Comparison of ENCODE assay signal across 28 cellular contexts in the genomic region with DNA sequence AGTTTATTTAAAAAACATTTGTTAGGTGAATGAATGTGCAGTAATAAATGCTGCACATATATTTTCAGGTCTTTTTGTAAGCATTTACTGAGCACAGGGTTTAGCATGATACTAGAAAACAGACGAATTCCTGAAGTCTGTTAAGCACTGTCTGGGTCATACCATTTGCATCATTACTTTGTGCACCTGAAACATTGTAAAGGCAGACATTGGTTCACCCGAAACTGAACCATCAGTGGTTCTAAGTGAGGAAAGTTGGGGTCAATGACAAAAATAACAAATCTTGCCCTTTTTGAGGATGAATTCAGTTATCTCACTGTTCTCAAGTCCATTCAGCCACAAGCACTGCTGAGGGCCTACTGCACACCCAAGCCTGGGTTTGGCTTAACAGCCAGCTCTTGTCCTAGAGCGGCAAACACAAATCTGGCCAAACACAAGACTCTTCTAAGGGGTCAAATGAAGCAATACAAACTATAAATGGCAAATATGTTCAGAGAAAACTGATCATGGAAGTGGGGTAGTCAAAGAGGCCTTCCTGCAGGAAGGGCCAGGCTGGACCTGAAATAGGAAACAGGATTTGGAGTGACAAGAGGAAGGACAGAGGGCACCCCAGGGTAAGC. TPM values are rescaled to one million over a fixed set of nuclear protein-coding genes. Genes with fewer than 3 reads are reported as not detected.
"Had no signal": no experiment of that assay in that cellular context is flagged by ENCODE, and none has a peak within 500 bp of the region (broad histone marks: within the 10 kb centered on the region; RNA-seq: fewer than 3 reads in every experiment).

No MANE protein-coding gene starts in this region.

- H3K27ac ChIP-seq: coronary artery, dorsolateral prefrontal cortex, esophagus muscularis mucosa, foreskin keratinocyte, gastroesophageal sphincter, heart right ventricle, left lung, lower lobe of right lung had no signal

- H3K36me3 Mint-ChIP-seq: naive thymus-derived CD4-positive, alpha-beta T cell had no signal

- DNase-seq: dermis blood vessel endothelial cell; dorsolateral prefrontal cortex; effector CD4-positive, alpha-beta T cell; effector memory CD4-positive, alpha-beta T cell; foreskin keratinocyte; heart right ventricle; hippocampal formation; islet precursor cell; kidney; kidney glomerular epithelial cell; left colon; left lung; left ventricle myocardium superior; lower lobe of right lung; mesenchymal stem cell; midbrain; naive thymus-derived CD4-positive, alpha-beta T cell had no signal

- ATAC-seq: foreskin keratinocyte; gastroesophageal sphincter; heart right ventricle; left colon; left lung; left ventricle myocardium superior; lower lobe of right lung; naive thymus-derived CD4-positive, alpha-beta T cell had no signal

- H3K27me3 ChIP-seq: esophagus muscularis mucosa, foreskin keratinocyte, gastroesophageal sphincter, heart right ventricle, left lung had no signal

- H3K4me3 ChIP-seq: coronary artery, dorsolateral prefrontal cortex, esophagus muscularis mucosa, gastroesophageal sphincter, heart right ventricle, left lung, lower lobe of right lung had no signal

- H3K9me3 ChIP-seq: esophagus muscularis mucosa, gastroesophageal sphincter, heart right ventricle, left lung, lower lobe of right lung had no signal

- H3K27ac Mint-ChIP-seq: naive thymus-derived CD4-positive, alpha-beta T cell had no signal

- H3K4me3 Mint-ChIP-seq: naive thymus-derived CD4-positive, alpha-beta T cell had no signal

- H3K36me3 ChIP-seq: esophagus muscularis mucosa, gastroesophageal sphincter, heart right ventricle, left lung, lower lobe of right lung had no signal

- FAIRE-seq: colon, endometrium, endothelial cell of umbilical vein, frontal cortex, kidney had no signal

- H3K4me1 ChIP-seq: foreskin keratinocyte, gastroesophageal sphincter, left lung, lower lobe of right lung had no signal

RNA-seq across cellular contexts. Expression of a gene that starts 21.8 kb away (rescaled TPM):
- total RNA-seq: dermis blood vessel endothelial cell; endothelial cell of umbilical vein; fibroblast of villous mesenchyme; lung microvascular endothelial cell; mononuclear cell; naive thymus-derived CD4-positive, alpha-beta T cell had no signal
- polyA plus RNA-seq: endothelial cell of umbilical vein; fibroblast of lung; naive thymus-derived CD4-positive, alpha-beta T cell had no signal
